8 cellular contexts compared by ENCODE assay signal in the genomic region with DNA sequence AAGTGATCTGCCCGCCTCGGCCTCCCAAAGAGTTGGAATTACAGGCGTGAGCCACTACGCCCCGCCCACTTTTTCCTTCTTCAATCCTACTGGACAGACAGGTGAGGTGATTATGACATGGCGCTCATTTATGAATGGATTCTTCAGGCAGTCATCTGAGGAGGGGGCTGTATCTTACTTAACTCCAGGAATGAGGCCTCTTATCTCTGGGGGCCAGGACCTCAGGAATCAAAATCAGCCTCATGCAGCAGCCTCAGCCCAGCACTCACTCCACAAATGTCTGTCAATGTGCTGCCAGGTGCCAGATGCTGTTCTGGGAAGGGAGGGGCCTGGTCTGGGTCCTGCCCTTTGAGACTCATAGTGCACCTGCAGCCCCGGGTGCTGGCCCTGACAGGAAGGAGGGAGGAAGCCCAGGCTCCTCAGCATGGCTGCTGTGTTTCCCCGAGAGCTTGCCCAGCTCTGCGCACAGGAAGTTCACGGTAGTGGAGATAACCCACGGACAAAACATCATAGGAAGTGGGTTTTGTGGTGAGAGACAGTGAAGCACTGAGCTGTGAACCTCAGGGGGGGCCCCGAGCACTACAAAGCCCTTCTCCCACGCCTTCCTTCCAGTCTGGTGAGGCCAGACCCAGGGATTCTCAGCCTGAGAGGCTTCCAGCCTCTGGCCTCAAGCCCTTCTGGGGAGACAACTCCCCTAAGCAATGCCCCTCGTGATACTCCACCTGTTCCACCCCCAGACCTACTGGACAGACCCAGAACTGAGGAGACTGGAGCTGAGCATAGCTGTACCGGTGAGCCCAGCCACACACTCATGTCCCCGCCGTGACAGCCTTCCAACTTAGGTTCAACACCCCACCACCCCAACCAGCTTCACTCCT. TPM values are rescaled to one million over a fixed set of nuclear protein-coding genes. Genes with fewer than 3 reads are reported as not detected.
DNase-seq lines count a peak whose midpoint lies in the region; ATAC-seq, FAIRE-seq and TF ChIP-seq lines count a peak whose summit lies in the region.

No MANE protein-coding gene starts in this region.

- peaks cover 8% of the 10 kb centered on the region for H3K36me3 ChIP-seq in CD4-positive, CD25-positive, alpha-beta regulatory T cell (ENCODE audit: control insufficient read depth, insufficient read depth, low read length)
- no peaks in the 10 kb centered on the region for H3K36me3 ChIP-seq in lower lobe of right lung

- H3K4me1 ChIP-seq in CD4-positive, CD25-positive, alpha-beta regulatory T cell (ENCODE audit: control insufficient read depth, insufficient read depth, low read length, poor library complexity, severe bottlenecking): peaks cover 34% of the 10 kb centered on the region
- H3K4me1 ChIP-seq in lower lobe of right lung: peaks cover 19% of the 10 kb centered on the region

- peaks cover 0 to 1% (median 0%) of the 10 kb centered on the region in 7 donors for H3K9me3 Mint-ChIP-seq in CD4-positive, CD25-positive, alpha-beta regulatory T cell

- peak; percentile 97 to 98 for ATAC-seq in CD4-positive, CD25-positive, alpha-beta regulatory T cell (ENCODE audit: low read depth in 2 of 2)
- ATAC-seq in GM19351 (IDR thresholded peaks at IDR 0.05; ENCODE audit: unreplicated experiment): peak; percentile 97
- peak; percentile 96 for ATAC-seq in HG03439 (IDR thresholded peaks at IDR 0.05; ENCODE audit: unreplicated experiment)
- peak; percentile 76 to 87 for ATAC-seq in lower lobe of right lung

- TF ChIP-seq CTCF in lower lobe of right lung (IDR thresholded peaks at IDR 0.05): no peak
- no peak for TF ChIP-seq CTCF in D721Med (IDR thresholded peaks at IDR 0.05; ENCODE audit: insufficient read depth, missing control alignments)

- no peaks in the 10 kb centered on the region for H3K9me3 ChIP-seq in CD4-positive, CD25-positive, alpha-beta regulatory T cell (ENCODE audit: control insufficient read depth in 2 of 2, low read length in 2 of 2)
- H3K9me3 ChIP-seq in lower lobe of right lung: no peaks in the 10 kb centered on the region

- peaks cover 13 to 62% (median 47%) of the 10 kb centered on the region in 4 donors for H3K4me1 Mint-ChIP-seq in CD4-positive, CD25-positive, alpha-beta regulatory T cell

- H3K4me3 ChIP-seq in CD4-positive, CD25-positive, alpha-beta regulatory T cell (ENCODE audit: low read depth, low read length): peak overlapping the region; percentile 73
- no peak overlapping the region for H3K4me3 ChIP-seq in lower lobe of right lung

- peak overlapping the region; percentile 85 to 90 (median 85) for H3K27ac Mint-ChIP-seq in CD4-positive, CD25-positive, alpha-beta regulatory T cell

- H3K4me3 Mint-ChIP-seq in CD4-positive, CD25-positive, alpha-beta regulatory T cell: peak overlapping the region; percentile 66 to 89 (median 77)

- H3K27me3 Mint-ChIP-seq in CD4-positive, CD25-positive, alpha-beta regulatory T cell: peaks cover 5% of the 10 kb centered on the region

- H3K36me3 Mint-ChIP-seq in CD4-positive, CD25-positive, alpha-beta regulatory T cell: peaks cover 10% of the 10 kb centered on the region

- intact Hi-C loops in lower lobe of right lung (cut with DNase I): no loop called here

- no peak for FAIRE-seq in D721Med (lab: Jason Lieb, UNC)

- peak overlapping the region; percentile 74 for H3K27ac ChIP-seq in CD4-positive, CD25-positive, alpha-beta regulatory T cell (ENCODE audit: insufficient read depth, low read length, poor library complexity, severe bottlenecking)
- H3K27ac ChIP-seq in lower lobe of right lung: no peak overlapping the region

- peak; percentile 83 to 98 (median 94) for DNase-seq in CD4-positive, CD25-positive, alpha-beta regulatory T cell
- DNase-seq in SKM-1 (lab: John Stamatoyannopoulos, UW; ENCODE audit: unreplicated experiment) (peak; percentile 30), activated gamma-delta T cell treated with Interleukin-2 at 50 U/mL for 16 hours (peak; percentile 87), lower lobe of right lung (peak; percentile 64), D721Med (ENCODE audit: insufficient read length, low spot score) (no peak)
- DNase-seq in stimulated activated CD8-positive, alpha-beta memory T cell treated with anti-CD3 and anti-CD28 coated beads, Interleukin-4, amount 100 ng/mL, for 48 hours: peak; percentile 85

- H3K27me3 ChIP-seq in CD4-positive, CD25-positive, alpha-beta regulatory T cell (ENCODE audit: control insufficient read depth, insufficient read depth, low read length): no peaks in the 10 kb centered on the region
- no peaks in the 10 kb centered on the region for H3K27me3 ChIP-seq in lower lobe of right lung (ENCODE audit: low read depth)

RNA-seq across cellular contexts. Expression of gene GALNT6, which starts 22.3 kb away (rescaled TPM):
- total RNA-seq in CD4-positive, CD25-positive, alpha-beta regulatory T cell: 19.5 TPM
- polyA plus RNA-seq in CD4-positive, CD25-positive, alpha-beta regulatory T cell: 1 to 10 TPM; 2.3 to 4.8 (median 2.7) TPM
- total RNA-seq in lower lobe of right lung: 24.0 TPM

RNA-seq across cellular contexts. Expression of gene CELA1, which starts 22.4 kb away (rescaled TPM):
- total RNA-seq in CD4-positive, CD25-positive, alpha-beta regulatory T cell: not detected
- 1 to 10 TPM in 3 of 4 donors, under 1 TPM in 1; 0.25 to 2.0 (median 1.4) TPM for polyA plus RNA-seq in CD4-positive, CD25-positive, alpha-beta regulatory T cell
- not detected for total RNA-seq in lower lobe of right lung

RNA-seq across cellular contexts. Expression of gene BIN2, which starts 44.9 kb away (rescaled TPM):
- total RNA-seq in CD4-positive, CD25-positive, alpha-beta regulatory T cell: 273 TPM
- polyA plus RNA-seq in CD4-positive, CD25-positive, alpha-beta regulatory T cell: 100 to 1,000 TPM; 204 to 255 (median 228) TPM
- total RNA-seq in lower lobe of right lung: 45.4 TPM

RNA-seq across cellular contexts. Expression of gene SLC4A8, which starts 55.8 kb away (rescaled TPM):
- 3.5 TPM for total RNA-seq in CD4-positive, CD25-positive, alpha-beta regulatory T cell
- 1 to 10 TPM in 1 of 4 donors, under 1 TPM in 2, not detected in 1; 0.16 to 1.4 (median 0.57) TPM for polyA plus RNA-seq in CD4-positive, CD25-positive, alpha-beta regulatory T cell
- total RNA-seq in lower lobe of right lung: 8.3 TPM
